Comparison of ENCODE assay signal across 8 cellular contexts in the genomic region with DNA sequence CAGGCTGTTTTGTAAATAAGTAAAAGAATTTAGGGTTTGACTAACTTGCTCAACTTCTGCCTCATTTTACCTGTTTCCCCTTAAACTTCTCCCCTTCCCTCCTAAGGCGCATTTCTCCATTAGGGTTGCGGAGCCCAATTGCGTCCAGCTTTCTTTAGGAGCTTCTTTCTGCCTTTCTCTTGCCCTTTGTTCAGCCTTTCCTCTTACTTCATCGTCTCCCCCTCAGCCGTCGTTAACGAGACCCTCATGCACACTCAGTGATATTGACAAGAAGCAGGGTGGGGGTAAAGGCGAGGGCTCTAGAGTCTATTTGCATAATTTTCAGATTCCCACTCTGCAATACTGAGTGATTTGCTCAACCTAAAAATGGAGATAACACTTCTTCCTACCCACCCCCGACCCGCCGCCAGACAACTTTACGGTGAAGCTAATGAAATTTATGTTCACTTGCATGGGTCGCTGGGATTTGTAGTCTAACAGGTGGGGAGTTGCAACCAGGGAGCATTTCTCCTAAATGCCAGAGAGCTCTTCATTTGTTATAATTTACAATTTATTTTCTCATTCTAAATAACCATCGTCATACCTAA. TPM values are rescaled to one million over a fixed set of nuclear protein-coding genes. Genes with fewer than 3 reads are reported as not detected.
DNase-seq lines count a peak whose midpoint lies in the region; ATAC-seq and TF ChIP-seq lines count a peak whose summit lies in the region.

No MANE protein-coding gene starts in this region.

- H3K4me3 Mint-ChIP-seq in activated T-helper 1 cell treated with anti-CD3 and anti-CD28 coated beads, Interleukin-12 subunit alpha, Interleukin-12 subunit beta, Interleukin-2, Interleukin-4 antibody, amounts not matched to agents 30 ng/mL and 10 ng/mL and 1 ng/mL, durations not matched to agents 14 hours and 24 hours and 36 hours = peak overlapping the region; percentile 89

- peak overlapping the region; percentile 94 for H3K27ac Mint-ChIP-seq in activated T-helper 1 cell treated with anti-CD3 and anti-CD28 coated beads, Interleukin-12 subunit alpha, Interleukin-12 subunit beta, Interleukin-2, Interleukin-4 antibody, amounts not matched to agents 30 ng/mL and 10 ng/mL and 1 ng/mL, durations not matched to agents 14 hours and 24 hours and 36 hours

- no peaks in the 10 kb centered on the region for H3K9me3 Mint-ChIP-seq in activated T-helper 1 cell treated with anti-CD3 and anti-CD28 coated beads, Interleukin-12 subunit alpha, Interleukin-12 subunit beta, Interleukin-2, Interleukin-4 antibody, amounts not matched to agents 30 ng/mL and 10 ng/mL and 1 ng/mL, durations not matched to agents 14 hours and 24 hours and 36 hours

- no peak for ATAC-seq in GM19395 (IDR thresholded peaks at IDR 0.05; ENCODE audit: unreplicated experiment)
- no peak for ATAC-seq in HG02678 (IDR thresholded peaks at IDR 0.05; ENCODE audit: unreplicated experiment)

- intact Hi-C loops in activated T-helper 1 cell treated with anti-CD3 and anti-CD28 coated beads, Interleukin-12 subunit alpha, Interleukin-12 subunit beta, Interleukin-2, Interleukin-4 antibody, amounts not matched to agents 30 ng/mL and 10 ng/mL and 1 ng/mL, durations not matched to agents 14 hours and 24 hours and 36 hours (cut with micrococcal nuclease) = loop anchor here (1.0 to 10.0 kb wide), 3 partner anchors 452 to 623 kb away; partner anchors contain the start of genes NCBP1, TSTD2 and XPA

- H3K4me3 ChIP-seq in GM06990 (replicated peaks; ENCODE audit: low read depth, low read length) = peak overlapping the region; percentile 74
- H3K4me3 ChIP-seq in skeletal muscle cell (ENCODE audit: low read depth, low read length) = peak overlapping the region; percentile 93

- H3K27me3 ChIP-seq in GM06990 (replicated peaks; ENCODE audit: control insufficient read depth, insufficient read depth, low read length) = no peaks in the 10 kb centered on the region

- H3K27me3 Mint-ChIP-seq in activated T-helper 1 cell treated with anti-CD3 and anti-CD28 coated beads, Interleukin-12 subunit alpha, Interleukin-12 subunit beta, Interleukin-2, Interleukin-4 antibody, amounts not matched to agents 30 ng/mL and 10 ng/mL and 1 ng/mL, durations not matched to agents 14 hours and 24 hours and 36 hours (ENCODE audit: insufficient read depth) = peaks cover 3% of the 10 kb centered on the region

- H3K4me1 Mint-ChIP-seq in activated T-helper 1 cell treated with anti-CD3 and anti-CD28 coated beads, Interleukin-12 subunit alpha, Interleukin-12 subunit beta, Interleukin-2, Interleukin-4 antibody, amounts not matched to agents 30 ng/mL and 10 ng/mL and 1 ng/mL, durations not matched to agents 14 hours and 24 hours and 36 hours (ENCODE audit: low read depth) = peaks cover 27% of the 10 kb centered on the region

- no peak for DNase-seq in GM06990 (ENCODE audit: extremely low read depth, insufficient read length)
- peak; percentile 6 for DNase-seq in NCI-H345 treated with DMSO at 0.1 percent for 48 hours (lab: John Stamatoyannopoulos, UW; ENCODE audit: unreplicated experiment)
- DNase-seq in activated T-helper 1 cell treated with anti-CD3 and anti-CD28 coated beads, Interleukin-12 subunit alpha, Interleukin-12 subunit beta, Interleukin-2, Interleukin-4 antibody, amounts not matched to agents 30 ng/mL and 10 ng/mL and 1 ng/mL, durations not matched to agents 14 hours and 24 hours and 36 hours (ENCODE audit: low spot score) = no peak
- DNase-seq in germinal center (ENCODE audit: low spot score) = peak; percentile 54
- no peak for DNase-seq in skeletal muscle cell (ENCODE audit: low read depth)
- no peak for DNase-seq in EL

- TF ChIP-seq CTCF in GM06990 (IDR thresholded peaks at IDR 0.05; ENCODE audit: insufficient read depth, low read length, poor library complexity, severe bottlenecking) = no peak

- H3K36me3 Mint-ChIP-seq in activated T-helper 1 cell treated with anti-CD3 and anti-CD28 coated beads, Interleukin-12 subunit alpha, Interleukin-12 subunit beta, Interleukin-2, Interleukin-4 antibody, amounts not matched to agents 30 ng/mL and 10 ng/mL and 1 ng/mL, durations not matched to agents 14 hours and 24 hours and 36 hours (ENCODE audit: low read depth) = no peaks in the 10 kb centered on the region

- no peaks in the 10 kb centered on the region for H3K36me3 ChIP-seq in GM06990 (ENCODE audit: control insufficient read depth, insufficient read depth, low read length)

RNA-seq across cellular contexts. Expression of gene TBC1D2, which starts 1.3 kb away (rescaled TPM):
- total RNA-seq in activated T-helper 1 cell treated with anti-CD3 and anti-CD28 coated beads, Interleukin-12 subunit alpha, Interleukin-12 subunit beta, Interleukin-2, Interleukin-4 antibody, amounts not matched to agents 30 ng/mL and 10 ng/mL and 1 ng/mL, durations not matched to agents 14 hours and 24 hours and 36 hours = 1.8 and 2.2 TPM in 2 replicates

Comparison
In these comparisons a context has a peak if more than half of its experiments do, and no peak if none do; other contexts are left out.
1. DNase-seq: peak in NCI-H345 treated with DMSO at 0.1 percent for 48 hours (single experiment) and germinal center (single experiment); none in GM06990 (single experiment), activated T-helper 1 cell treated with anti-CD3 and anti-CD28 coated beads, Interleukin-12 subunit alpha, Interleukin-12 subunit beta, Interleukin-2, Interleukin-4 antibody, amounts not matched to agents 30 ng/mL and 10 ng/mL and 1 ng/mL, durations not matched to agents 14 hours and 24 hours and 36 hours (single experiment), skeletal muscle cell (single experiment) and EL (single experiment).